33 cellular contexts compared by ENCODE assay signal in genomic region chr3:149999421-149999820, GRCh38.
"Had no signal": no experiment of that assay in that cellular context is flagged by ENCODE, and none has a peak within 500 bp of the region (broad histone marks: within the 10 kb centered on the region; RNA-seq: fewer than 3 reads in every experiment).

No MANE protein-coding gene starts in this region.

- H3K4me3 ChIP-seq: MG63 had no signal

- H3K36me3 ChIP-seq: MG63 had no signal

- ATAC-seq: activated CD8-positive, alpha-beta memory T cell treated with anti-CD3 and anti-CD28 coated beads, Interleukin-2, amount 10 ng/mL, durations not matched to agents 7 days and 5 days; activated naive CD8-positive, alpha-beta T cell treated with anti-CD3 and anti-CD28 coated beads, Interleukin-2, amount 50 U/mL, for 24 hours; Panc1; SK-N-SH treated with all-trans-retinoic acid at 6 μM for 48 hours; T-cell; T-helper 17 cell had no signal

- H3K27ac ChIP-seq: VCaP had no signal

- DNase-seq: activated B cell treated with CpG ODN at 0.5 μM for 24 hours; activated CD4-positive, alpha-beta memory T cell treated with anti-CD3 and anti-CD28 coated beads, Interleukin-2, amount 10 ng/mL, durations not matched to agents 7 days and 5 days; activated CD4-positive, alpha-beta T cell treated with anti-CD3 and anti-CD28 coated beads for 1 hour; activated CD4-positive, alpha-beta T cell treated with anti-CD3 and anti-CD28 coated beads for 48 hours; activated CD8-positive, alpha-beta memory T cell treated with anti-CD3 and anti-CD28 coated beads for 24 hours; activated CD8-positive, alpha-beta memory T cell treated with anti-CD3 and anti-CD28 coated beads, Interleukin-2, amount 10 ng/mL, durations not matched to agents 7 days and 5 days; activated CD8-positive, alpha-beta memory T cell treated with anti-CD3 and anti-CD28 coated beads, Interleukin-2, amount 50 U/mL, for 48 hours; activated effector memory CD4-positive, alpha-beta T cell treated with Interleukin-2 at 50 U/mL for 16 hours; activated naive CD4-positive, alpha-beta T cell treated with anti-CD3 and anti-CD28 coated beads, Interleukin-2, amount 10 ng/mL, durations not matched to agents 7 days and 5 days; activated naive CD8-positive, alpha-beta T cell treated with anti-CD3 and anti-CD28 coated beads, Interleukin-2, amount 50 U/mL, for 24 hours; activated T-cell treated with anti-CD3 and anti-CD28 coated beads, Interleukin-2, amount 50 U/mL, for 48 hours; anterior cingulate cortex; central memory CD4-positive, alpha-beta T cell; Kasumi-1; KBM-7; MG63; NCI-H1048; NCI-H1105 treated with DMSO at 0.1 percent for 48 hours; NCI-H1436; NCI-H187; NCI-H2029 treated with DMSO at 0.1 percent for 48 hours; NCI-H2107; NCI-H226; NCI-H446 treated with DMSO at 0.1 percent for 48 hours; NCI-H526; NCI-H774; SHP77 treated with DMSO at 0.1 percent for 48 hours; T-cell; T-helper 17 cell; T-helper 9 cell had no signal

- H3K27me3 ChIP-seq: MG63 had no signal
